18 cellular contexts compared by ENCODE assay signal in genomic region chr19:16872728-16873127, GRCh38. TPM values are rescaled to one million over a fixed set of nuclear protein-coding genes. Genes with fewer than 3 reads are reported as not detected.
DNase-seq lines count a peak whose midpoint lies in the region; ATAC-seq and TF ChIP-seq lines count a peak whose summit lies in the region.
"Had no signal": no experiment of that assay in that cellular context is flagged by ENCODE, and none has a peak within 500 bp of the region (broad histone marks: within the 10 kb centered on the region; RNA-seq: fewer than 3 reads in every experiment).

No MANE protein-coding gene starts in this region.

- TF ChIP-seq POLR2A in heart left ventricle (IDR thresholded peaks at IDR 0.05) (no peak), upper lobe of left lung (IDR thresholded peaks at IDR 0.05) (no peak)

- peaks cover 51% of the 10 kb centered on the region for H4K20me1 ChIP-seq in osteoblast (ENCODE audit: insufficient read depth, low read length)

- H3K4me3 ChIP-seq in heart left ventricle = no peak overlapping the region
- no peak overlapping the region for H3K4me3 ChIP-seq in left lung
- H3K4me3 ChIP-seq in osteoblast (ENCODE audit: insufficient read depth, low read length) = no peak overlapping the region
- no peak overlapping the region for H3K4me3 ChIP-seq in upper lobe of left lung
- H3K4me3 ChIP-seq: K562 had no signal

- H3K4me1 ChIP-seq in heart left ventricle (peaks cover 0 to 26% (median 11%) of the 10 kb centered on the region in 12 donors), left lung (peaks cover 0 to 11% of the 10 kb centered on the region in 2 donors), osteoblast (ENCODE audit: insufficient read depth, low read length) (peaks cover 3% of the 10 kb centered on the region), upper lobe of left lung (peaks cover 26 to 44% (median 35%) of the 10 kb centered on the region in 4 donors)

- H2AFZ ChIP-seq in osteoblast (ENCODE audit: low read length) = no peak overlapping the region

- no peaks in the 10 kb centered on the region for H3K27me3 ChIP-seq in heart left ventricle
- no peaks in the 10 kb centered on the region for H3K27me3 ChIP-seq in left lung
- H3K27me3 ChIP-seq in osteoblast (ENCODE audit: insufficient read depth, low read length) = no peaks in the 10 kb centered on the region
- H3K27me3 ChIP-seq in upper lobe of left lung = no peaks in the 10 kb centered on the region

- no peak for TF ChIP-seq EP300 in upper lobe of left lung (IDR thresholded peaks at IDR 0.05)

- no peak overlapping the region for H3K4me3 Mint-ChIP-seq in stimulated activated effector memory CD8-positive, alpha-beta T cell treated with anti-CD3 and anti-CD28 coated beads, Interleukin-12 subunit alpha, Interleukin-12 subunit beta, amount 100 ng/mL, for 72 hours
- H3K4me3 Mint-ChIP-seq: CD8-positive, alpha-beta T cell had no signal

- peaks cover 18% of the 10 kb centered on the region for H3K79me2 ChIP-seq in osteoblast (ENCODE audit: insufficient read depth, low read length)

- ATAC-seq in heart left ventricle (no peak), left ventricle myocardium superior (no peak), left lung (no peak), upper lobe of left lung (ENCODE audit: low FRiP score in 2 of 2) (no peak), HG02623 (IDR thresholded peaks at IDR 0.05; ENCODE audit: unreplicated experiment) (no peak)
- ATAC-seq in stimulated activated effector memory CD8-positive, alpha-beta T cell treated with anti-CD3 and anti-CD28 coated beads, Interleukin-12 subunit alpha, Interleukin-12 subunit beta, amount 100 ng/mL, for 72 hours = no peak
- ATAC-seq: CD8-positive, alpha-beta T cell; K562 had no signal

- no peak for TF ChIP-seq CTCF in heart left ventricle (IDR thresholded peaks at IDR 0.05)
- no peak for TF ChIP-seq CTCF in left lung (IDR thresholded peaks at IDR 0.05)
- no peak for TF ChIP-seq CTCF in osteoblast (IDR thresholded peaks at IDR 0.05; ENCODE audit: extremely low read depth, low read depth, low read length)
- no peak for TF ChIP-seq CTCF in upper lobe of left lung (IDR thresholded peaks at IDR 0.05)

- 92 to 97% (median 94%) methylated on average over 20 to 21 of the region's 21 CpGs for WGBS in heart left ventricle, 4 donors
- 96 to 97% methylated on average over 5 to 21 of the region's 21 CpGs for WGBS in upper lobe of left lung, 2 donors

- no peak overlapping the region for H3K27ac Mint-ChIP-seq in stimulated activated effector memory CD8-positive, alpha-beta T cell treated with anti-CD3 and anti-CD28 coated beads, Interleukin-12 subunit alpha, Interleukin-12 subunit beta, amount 100 ng/mL, for 72 hours
- H3K27ac Mint-ChIP-seq: CD8-positive, alpha-beta T cell had no signal

- peak overlapping the region; percentile 50 to 91 (median 74) for H3K27ac ChIP-seq in heart left ventricle
- H3K27ac ChIP-seq in left lung = peak overlapping the region; percentile 53 to 70
- H3K27ac ChIP-seq in osteoblast (ENCODE audit: low read depth, low read length) = no peak overlapping the region
- H3K27ac ChIP-seq in upper lobe of left lung = peak overlapping the region; percentile 82 to 91 (median 86)

- peaks cover 39% of the 10 kb centered on the region for H3K4me1 Mint-ChIP-seq in stimulated activated effector memory CD8-positive, alpha-beta T cell treated with anti-CD3 and anti-CD28 coated beads, Interleukin-12 subunit alpha, Interleukin-12 subunit beta, amount 100 ng/mL, for 72 hours

- H3K36me3 Mint-ChIP-seq in stimulated activated effector memory CD8-positive, alpha-beta T cell treated with anti-CD3 and anti-CD28 coated beads, Interleukin-12 subunit alpha, Interleukin-12 subunit beta, amount 100 ng/mL, for 72 hours = peaks cover 51% of the 10 kb centered on the region

- H3K9me3 Mint-ChIP-seq in stimulated activated effector memory CD8-positive, alpha-beta T cell treated with anti-CD3 and anti-CD28 coated beads, Interleukin-12 subunit alpha, Interleukin-12 subunit beta, amount 100 ng/mL, for 72 hours = peaks cover 8% of the 10 kb centered on the region
- H3K9me3 Mint-ChIP-seq: CD8-positive, alpha-beta T cell had no signal

- H3K9me3 ChIP-seq in heart left ventricle (no peaks in the 10 kb centered on the region), left lung (no peaks in the 10 kb centered on the region), osteoblast (ENCODE audit: low read depth, low read length) (no peaks in the 10 kb centered on the region), upper lobe of left lung (no peaks in the 10 kb centered on the region)

- intact Hi-C loops in heart left ventricle (cut with DNase I) (no loop called here), left ventricle myocardium superior (cut with micrococcal nuclease) (no loop called here), left lung (cut with DNase I) (no loop called here)

- H3K36me3 ChIP-seq in heart left ventricle = peaks cover 0 to 81% (median 66%) of the 10 kb centered on the region in 9 donors
- H3K36me3 ChIP-seq in left lung = peaks cover 0 to 82% of the 10 kb centered on the region in 2 donors
- peaks cover 49% of the 10 kb centered on the region for H3K36me3 ChIP-seq in osteoblast (ENCODE audit: insufficient read depth, low read length)
- peaks cover 20 to 81% (median 72%) of the 10 kb centered on the region in 4 donors for H3K36me3 ChIP-seq in upper lobe of left lung

- DNase-seq in heart left ventricle (peak in 1 of 5 donors; percentile 52), left ventricle myocardium superior (no peak), left lung (peak in 1 of 2 donors; percentile 50), osteoblast (ENCODE audit: insufficient read length, low spot score, missing footprints) (peak; percentile 45), upper lobe of left lung (no peak), iPS-NIHi7 (ENCODE audit: extremely low spot score) (no peak)
- no peak for DNase-seq in stimulated activated effector memory CD8-positive, alpha-beta T cell treated with anti-CD3 and anti-CD28 coated beads, Interleukin-12 subunit alpha, Interleukin-12 subunit beta, amount 100 ng/mL, for 72 hours (ENCODE audit: low spot score in 2 of 2)
- DNase-seq: 8988T; CD8-positive, alpha-beta T cell; H7; NCI-H1436; NCI-H2029; NCI-H2171; NCI-H446; NCI-H69 had no signal

- no peak overlapping the region for H3K4me2 ChIP-seq in osteoblast (ENCODE audit: insufficient read depth, low read length)

RNA-seq across cellular contexts. Expression of gene F2RL3, which starts 16.1 kb away (rescaled TPM):
- total RNA-seq in heart left ventricle (1 to 10 TPM in 5 of 9 donors, under 1 TPM in 4; 0.12 to 4.1 (median 1.2) TPM), left ventricle myocardium superior (0.30 TPM), left lung (10 to 100 TPM in 1 of 2 donors, 1 to 10 TPM in 1; 3.1 to 14.8 TPM), osteoblast (under 0.01 TPM in 2 replicates), upper lobe of left lung (100 to 1,000 TPM in 1 of 6 donors, 10 to 100 TPM in 4, 1 to 10 TPM in 1; 7.3 to 130 (median 23.2) TPM)
- polyA plus RNA-seq in heart left ventricle = 1 to 10 TPM; 1.1 to 4.6 TPM
- total RNA-seq: CD8-positive, alpha-beta T cell; H7 had no signal
- polyA plus RNA-seq: BJ had no signal

RNA-seq across cellular contexts. Expression of gene SIN3B, which starts 43.5 kb away (rescaled TPM):
- total RNA-seq in heart left ventricle (10 to 100 TPM; 15.2 to 36.6 (median 24.7) TPM), left ventricle myocardium superior (26.0 TPM), left lung (10 to 100 TPM; 46.3 to 52.7 TPM), osteoblast (24.2 and 29.8 TPM in 2 replicates), upper lobe of left lung (100 to 1,000 TPM in 2 of 6 donors, 10 to 100 TPM in 4; 38.2 to 385 (median 63.5) TPM)
- 10 to 100 TPM; 18.2 to 20.7 TPM for polyA plus RNA-seq in heart left ventricle
